Comparison of ENCODE assay signal across 1 cellular context in the genomic region with DNA sequence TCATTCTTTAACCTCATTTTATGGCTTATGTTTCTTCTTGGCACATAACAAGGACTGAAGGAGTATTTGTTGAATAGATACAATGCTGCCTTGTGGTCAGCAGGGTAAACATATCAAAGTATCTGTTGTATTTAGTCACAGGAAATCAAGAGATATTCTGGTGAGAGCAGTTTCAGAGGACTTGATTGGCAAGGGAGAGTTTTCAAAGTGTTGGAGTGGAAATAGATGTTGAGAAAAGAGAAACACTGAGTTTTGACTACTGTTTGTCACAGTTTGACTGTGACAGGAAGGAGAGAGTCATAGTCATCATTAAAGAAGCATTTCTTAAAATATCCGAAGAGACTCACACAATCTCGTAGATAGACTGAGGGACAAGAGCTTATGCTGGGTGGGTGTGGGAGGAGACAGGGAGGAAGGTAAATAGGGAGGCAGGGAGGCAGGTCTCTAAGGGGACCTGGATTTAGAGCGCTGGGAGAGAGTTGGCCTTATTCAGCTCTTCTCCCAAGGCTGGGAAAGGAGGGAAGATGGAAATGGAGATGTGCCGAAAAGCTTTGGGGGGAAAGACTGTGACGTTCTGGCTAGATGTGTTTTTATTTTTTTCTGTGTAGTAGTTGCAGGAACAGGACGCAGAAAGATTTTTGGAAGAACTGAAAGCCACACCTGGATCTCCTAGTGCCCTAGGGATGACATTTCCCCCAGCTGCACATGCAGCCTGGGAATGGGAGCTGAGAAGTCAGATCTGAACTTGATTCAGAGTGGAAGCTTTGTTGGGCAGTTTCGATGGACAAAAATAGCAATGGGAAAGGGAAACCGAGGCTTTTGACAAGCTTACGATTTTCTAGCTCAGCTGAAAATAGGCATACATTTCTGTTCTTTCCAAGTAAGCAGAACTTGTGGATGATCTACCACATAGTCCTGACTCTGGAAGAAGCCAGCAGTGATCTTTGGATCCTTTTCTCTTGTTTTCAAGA.
TF ChIP-seq lines count a peak whose summit lies in the region.

No MANE protein-coding gene starts in this region.

TF ChIP-seq in GM12878, 131 proteins besides CTCF, POLR2A, EP300 and RAD21 (continued from another document):
- TF ChIP-seq, protein P1, sequence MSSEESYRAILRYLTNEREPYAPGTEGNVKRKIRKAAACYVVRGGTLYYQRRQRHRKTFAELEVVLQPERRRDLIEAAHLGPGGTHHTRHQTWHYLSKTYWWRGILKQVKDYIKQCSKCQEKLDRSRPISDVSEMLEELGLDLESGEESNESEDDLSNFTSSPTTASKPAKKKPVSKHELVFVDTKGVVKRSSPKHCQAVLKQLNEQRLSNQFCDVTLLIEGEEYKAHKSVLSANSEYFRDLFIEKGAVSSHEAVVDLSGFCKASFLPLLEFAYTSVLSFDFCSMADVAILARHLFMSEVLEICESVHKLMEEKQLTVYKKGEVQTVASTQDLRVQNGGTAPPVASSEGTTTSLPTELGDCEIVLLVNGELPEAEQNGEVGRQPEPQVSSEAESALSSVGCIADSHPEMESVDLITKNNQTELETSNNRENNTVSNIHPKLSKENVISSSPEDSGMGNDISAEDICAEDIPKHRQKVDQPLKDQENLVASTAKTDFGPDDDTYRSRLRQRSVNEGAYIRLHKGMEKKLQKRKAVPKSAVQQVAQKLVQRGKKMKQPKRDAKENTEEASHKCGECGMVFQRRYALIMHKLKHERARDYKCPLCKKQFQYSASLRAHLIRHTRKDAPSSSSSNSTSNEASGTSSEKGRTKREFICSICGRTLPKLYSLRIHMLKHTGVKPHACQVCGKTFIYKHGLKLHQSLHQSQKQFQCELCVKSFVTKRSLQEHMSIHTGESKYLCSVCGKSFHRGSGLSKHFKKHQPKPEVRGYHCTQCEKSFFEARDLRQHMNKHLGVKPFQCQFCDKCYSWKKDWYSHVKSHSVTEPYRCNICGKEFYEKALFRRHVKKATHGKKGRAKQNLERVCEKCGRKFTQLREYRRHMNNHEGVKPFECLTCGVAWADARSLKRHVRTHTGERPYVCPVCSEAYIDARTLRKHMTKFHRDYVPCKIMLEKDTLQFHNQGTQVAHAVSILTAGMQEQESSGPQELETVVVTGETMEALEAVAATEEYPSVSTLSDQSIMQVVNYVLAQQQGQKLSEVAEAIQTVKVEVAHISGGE (CRISPR knock-in tag; IDR thresholded peaks at IDR 0.05): no peak
- TF ChIP-seq, protein P2, sequence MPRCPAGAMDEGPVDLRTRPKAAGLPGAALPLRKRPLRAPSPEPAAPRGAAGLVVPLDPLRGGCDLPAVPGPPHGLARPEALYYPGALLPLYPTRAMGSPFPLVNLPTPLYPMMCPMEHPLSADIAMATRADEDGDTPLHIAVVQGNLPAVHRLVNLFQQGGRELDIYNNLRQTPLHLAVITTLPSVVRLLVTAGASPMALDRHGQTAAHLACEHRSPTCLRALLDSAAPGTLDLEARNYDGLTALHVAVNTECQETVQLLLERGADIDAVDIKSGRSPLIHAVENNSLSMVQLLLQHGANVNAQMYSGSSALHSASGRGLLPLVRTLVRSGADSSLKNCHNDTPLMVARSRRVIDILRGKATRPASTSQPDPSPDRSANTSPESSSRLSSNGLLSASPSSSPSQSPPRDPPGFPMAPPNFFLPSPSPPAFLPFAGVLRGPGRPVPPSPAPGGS (IDR thresholded peaks at IDR 0.05; ENCODE audit: borderline replicate concordance, insufficient read depth, low read depth, low read length, poor library complexity, severe bottlenecking): peak; percentile 72
- TF ChIP-seq ETV6 (conservative IDR thresholded peaks at IDR 0.05 in 1 of 2, IDR thresholded peaks at IDR 0.05 in 1 of 2; ENCODE audit: borderline replicate concordance in 1 of 2, low read depth in 1 of 2) (peak in 1 of 2 experiments; percentile 94; a peak in 2 of 4 replicates), RBBP5 (conservative IDR thresholded peaks at IDR 0.05) (no peak), IKZF2 (IDR thresholded peaks at IDR 0.05) (peak in 1 of 2 experiments; percentile 48; a peak in 3 of 4 replicates), SMAD5 (IDR thresholded peaks at IDR 0.05; ENCODE audit: low read depth) (no peak), BHLHE40 (IDR thresholded peaks at IDR 0.05; ENCODE audit: borderline replicate concordance in 1 of 2, low read depth in 2 of 2, low read length in 1 of 2) (no peak), MEF2B (IDR thresholded peaks at IDR 0.05; ENCODE audit: partially characterized antibody, poor library complexity, severe bottlenecking) (peak; percentile 13), FOXK2 (IDR thresholded peaks at IDR 0.05) (no peak), CREB1 (IDR thresholded peaks at IDR 0.05; ENCODE audit: low read depth) (peak; percentile 35; the same call in 1 of the 2 replicates), CBX5 (IDR thresholded peaks at IDR 0.05; ENCODE audit: low read depth) (no peak), TCF12 (IDR thresholded peaks at IDR 0.05; ENCODE audit: low read depth, low read length) (peak; percentile 12; the same call in 1 of the 2 replicates), POU2F2 (IDR thresholded peaks at IDR 0.05; ENCODE audit: borderline replicate concordance, low read depth, low read length) (no peak), IKZF1 (conservative IDR thresholded peaks at IDR 0.05) (peak; percentile 60; the same call in 1 of the 2 replicates), SMARCA5 (IDR thresholded peaks at IDR 0.05) (no peak), ZNF384 (IDR thresholded peaks at IDR 0.05; ENCODE audit: borderline replicate concordance, low read depth, low read length) (no peak), NR2C2 (IDR thresholded peaks at IDR 0.05; ENCODE audit: borderline replicate concordance, control insufficient read depth, insufficient read length, low read depth) (no peak), SREBF1 (IDR thresholded peaks at IDR 0.05; ENCODE audit: low read length) (no peak), POLR2AphosphoS2 (IDR thresholded peaks at IDR 0.05; ENCODE audit: low read depth, low read length) (no peak), JUNB (IDR thresholded peaks at IDR 0.05) (peak; percentile 98), HDGF (IDR thresholded peaks at IDR 0.05) (no peak), POLR2AphosphoS5 (IDR thresholded peaks at IDR 0.05; ENCODE audit: low read length) (no peak), EZH2 (IDR thresholded peaks at IDR 0.05; ENCODE audit: borderline replicate concordance, control insufficient read depth, low read depth, low read length) (no peak), YBX1 (IDR thresholded peaks at IDR 0.05) (no peak), GATAD2B (conservative IDR thresholded peaks at IDR 0.05; ENCODE audit: low read depth) (no peak), TBL1XR1 (IDR thresholded peaks at IDR 0.05; ENCODE audit: low read depth, low read length) (no peak), STAT3 (IDR thresholded peaks at IDR 0.05; ENCODE audit: low read depth, low read length) (no peak), SUZ12 (IDR thresholded peaks at IDR 0.05; ENCODE audit: unreplicated experiment) (no peak), TCF7 (IDR thresholded peaks at IDR 0.05; ENCODE audit: borderline replicate concordance) (no peak), SRF (IDR thresholded peaks at IDR 0.05; ENCODE audit: low read depth in 2 of 2, low read length in 2 of 2) (peak in 1 of 2 experiments; percentile 71; a peak in 1 of 4 replicates), FOS (IDR thresholded peaks at IDR 0.05; ENCODE audit: borderline replicate concordance, extremely low read depth, insufficient read length) (no peak), RUNX3 (IDR thresholded peaks at IDR 0.05; ENCODE audit: low read length) (peak; percentile 89), DPF2 (IDR thresholded peaks at IDR 0.05) (no peak), HCFC1 (IDR thresholded peaks at IDR 0.05; ENCODE audit: low read length) (no peak), LARP7 (IDR thresholded peaks at IDR 0.05) (no peak)
- TF ChIP-seq, protein P3, sequence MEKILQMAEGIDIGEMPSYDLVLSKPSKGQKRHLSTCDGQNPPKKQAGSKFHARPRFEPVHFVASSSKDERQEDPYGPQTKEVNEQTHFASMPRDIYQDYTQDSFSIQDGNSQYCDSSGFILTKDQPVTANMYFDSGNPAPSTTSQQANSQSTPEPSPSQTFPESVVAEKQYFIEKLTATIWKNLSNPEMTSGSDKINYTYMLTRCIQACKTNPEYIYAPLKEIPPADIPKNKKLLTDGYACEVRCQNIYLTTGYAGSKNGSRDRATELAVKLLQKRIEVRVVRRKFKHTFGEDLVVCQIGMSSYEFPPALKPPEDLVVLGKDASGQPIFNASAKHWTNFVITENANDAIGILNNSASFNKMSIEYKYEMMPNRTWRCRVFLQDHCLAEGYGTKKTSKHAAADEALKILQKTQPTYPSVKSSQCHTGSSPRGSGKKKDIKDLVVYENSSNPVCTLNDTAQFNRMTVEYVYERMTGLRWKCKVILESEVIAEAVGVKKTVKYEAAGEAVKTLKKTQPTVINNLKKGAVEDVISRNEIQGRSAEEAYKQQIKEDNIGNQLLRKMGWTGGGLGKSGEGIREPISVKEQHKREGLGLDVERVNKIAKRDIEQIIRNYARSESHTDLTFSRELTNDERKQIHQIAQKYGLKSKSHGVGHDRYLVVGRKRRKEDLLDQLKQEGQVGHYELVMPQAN (conservative IDR thresholded peaks at IDR 0.05): no peak
- TF ChIP-seq, protein P4, sequence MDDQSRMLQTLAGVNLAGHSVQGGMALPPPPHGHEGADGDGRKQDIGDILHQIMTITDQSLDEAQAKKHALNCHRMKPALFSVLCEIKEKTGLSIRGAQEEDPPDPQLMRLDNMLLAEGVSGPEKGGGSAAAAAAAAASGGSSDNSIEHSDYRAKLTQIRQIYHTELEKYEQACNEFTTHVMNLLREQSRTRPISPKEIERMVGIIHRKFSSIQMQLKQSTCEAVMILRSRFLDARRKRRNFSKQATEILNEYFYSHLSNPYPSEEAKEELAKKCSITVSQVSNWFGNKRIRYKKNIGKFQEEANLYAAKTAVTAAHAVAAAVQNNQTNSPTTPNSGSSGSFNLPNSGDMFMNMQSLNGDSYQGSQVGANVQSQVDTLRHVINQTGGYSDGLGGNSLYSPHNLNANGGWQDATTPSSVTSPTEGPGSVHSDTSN (IDR thresholded peaks at IDR 0.05; ENCODE audit: insufficient replicate concordance, low read depth, low read length): peak; percentile 58
- TF ChIP-seq, protein P5, sequence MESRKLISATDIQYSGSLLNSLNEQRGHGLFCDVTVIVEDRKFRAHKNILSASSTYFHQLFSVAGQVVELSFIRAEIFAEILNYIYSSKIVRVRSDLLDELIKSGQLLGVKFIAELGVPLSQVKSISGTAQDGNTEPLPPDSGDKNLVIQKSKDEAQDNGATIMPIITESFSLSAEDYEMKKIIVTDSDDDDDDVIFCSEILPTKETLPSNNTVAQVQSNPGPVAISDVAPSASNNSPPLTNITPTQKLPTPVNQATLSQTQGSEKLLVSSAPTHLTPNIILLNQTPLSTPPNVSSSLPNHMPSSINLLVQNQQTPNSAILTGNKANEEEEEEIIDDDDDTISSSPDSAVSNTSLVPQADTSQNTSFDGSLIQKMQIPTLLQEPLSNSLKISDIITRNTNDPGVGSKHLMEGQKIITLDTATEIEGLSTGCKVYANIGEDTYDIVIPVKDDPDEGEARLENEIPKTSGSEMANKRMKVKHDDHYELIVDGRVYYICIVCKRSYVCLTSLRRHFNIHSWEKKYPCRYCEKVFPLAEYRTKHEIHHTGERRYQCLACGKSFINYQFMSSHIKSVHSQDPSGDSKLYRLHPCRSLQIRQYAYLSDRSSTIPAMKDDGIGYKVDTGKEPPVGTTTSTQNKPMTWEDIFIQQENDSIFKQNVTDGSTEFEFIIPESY (IDR thresholded peaks at IDR 0.05): no peak
- TF ChIP-seq, protein P6, sequence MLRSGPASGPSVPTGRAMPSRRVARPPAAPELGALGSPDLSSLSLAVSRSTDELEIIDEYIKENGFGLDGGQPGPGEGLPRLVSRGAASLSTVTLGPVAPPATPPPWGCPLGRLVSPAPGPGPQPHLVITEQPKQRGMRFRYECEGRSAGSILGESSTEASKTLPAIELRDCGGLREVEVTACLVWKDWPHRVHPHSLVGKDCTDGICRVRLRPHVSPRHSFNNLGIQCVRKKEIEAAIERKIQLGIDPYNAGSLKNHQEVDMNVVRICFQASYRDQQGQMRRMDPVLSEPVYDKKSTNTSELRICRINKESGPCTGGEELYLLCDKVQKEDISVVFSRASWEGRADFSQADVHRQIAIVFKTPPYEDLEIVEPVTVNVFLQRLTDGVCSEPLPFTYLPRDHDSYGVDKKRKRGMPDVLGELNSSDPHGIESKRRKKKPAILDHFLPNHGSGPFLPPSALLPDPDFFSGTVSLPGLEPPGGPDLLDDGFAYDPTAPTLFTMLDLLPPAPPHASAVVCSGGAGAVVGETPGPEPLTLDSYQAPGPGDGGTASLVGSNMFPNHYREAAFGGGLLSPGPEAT (IDR thresholded peaks at IDR 0.05; ENCODE audit: low read depth): no peak
